ENCODE assay signal across 13 cellular contexts in genomic region chr1:1260843-1261560, GRCh38. TPM values are rescaled to one million over a fixed set of nuclear protein-coding genes. Genes with fewer than 3 reads are reported as not detected.
A peak's percentile ranks its signal among the peaks of the same experiment; 100 is the strongest.
DNase-seq lines count a peak whose midpoint lies in the region; ATAC-seq and TF ChIP-seq lines count a peak whose summit lies in the region.
"Had no signal": no experiment of that assay in that cellular context is flagged by ENCODE, and none has a peak within 500 bp of the region (broad histone marks: within the 10 kb centered on the region; RNA-seq: fewer than 3 reads in every experiment).

No MANE protein-coding gene starts in this region.

- H2BK15ac ChIP-seq in H9 (ENCODE audit: low read depth, low read length), result no peak overlapping the region

- no peak overlapping the region for H2AFZ ChIP-seq in H9 (ENCODE audit: low read length)
- H2AFZ ChIP-seq: PC-9 had no signal

- no peak overlapping the region for H3T11ph ChIP-seq in H9 (ENCODE audit: low read length)

- no peaks in the 10 kb centered on the region; the same call in 1 of the 2 replicates for H3K79me2 ChIP-seq in H9 (ENCODE audit: insufficient read depth, low read length)

- no peak overlapping the region for H3K4ac ChIP-seq in H9 (ENCODE audit: low read depth, low read length)

- H3K14ac ChIP-seq in H9 (ENCODE audit: insufficient read depth, low read length), result no peak overlapping the region

- H3K27ac Mint-ChIP-seq in CD4-positive, CD25-positive, alpha-beta regulatory T cell, result peak overlapping the region in 2 of 3 donors; percentile 69 to 92
- peak overlapping the region; percentile 68 to 90 (median 86); a peak in 4 of 7 replicates for H3K27ac Mint-ChIP-seq in H9
- peak overlapping the region; percentile 84 for H3K27ac Mint-ChIP-seq in activated T-helper 17 cell treated with anti-CD3 and anti-CD28 coated beads, Interleukin-2, amount 50 U/mL, for 72 hours
- H3K27ac Mint-ChIP-seq in immature natural killer cell, result peak overlapping the region in 4 of 6 donors; percentile 4 to 75 (median 72)

- H3K27me3 ChIP-seq in CD4-positive, CD25-positive, alpha-beta regulatory T cell (ENCODE audit: control insufficient read depth, insufficient read depth, low read length), result no peaks in the 10 kb centered on the region
- no peaks in the 10 kb centered on the region for H3K27me3 ChIP-seq in H9 (ENCODE audit: insufficient read depth, low read length)
- H3K27me3 ChIP-seq: ascending aorta, gastrocnemius medialis had no signal

- H2BK120ac ChIP-seq in H9 (ENCODE audit: low read depth, low read length, poor library complexity, severe bottlenecking), result no peak overlapping the region

- peaks cover 55% of the 10 kb centered on the region for H3K36me3 ChIP-seq in CD4-positive, CD25-positive, alpha-beta regulatory T cell (ENCODE audit: control insufficient read depth, insufficient read depth, low read length)

- H3K4me3 ChIP-seq in CD4-positive, CD25-positive, alpha-beta regulatory T cell (ENCODE audit: low read depth, low read length), result no peak overlapping the region
- H3K4me3 ChIP-seq: ascending aorta, gastrocnemius medialis, PC-9 had no signal

- no peak overlapping the region for H4K91ac ChIP-seq in H9 (ENCODE audit: insufficient read length, low read depth, low read length)

- no peak for ATAC-seq in CD4-positive, CD25-positive, alpha-beta regulatory T cell (ENCODE audit: low read depth in 2 of 2)
- ATAC-seq in activated T-helper 17 cell treated with anti-CD3 and anti-CD28 coated beads, Interleukin-2, amount 50 U/mL, for 72 hours (replicated peaks), result no peak
- ATAC-seq in HG02610 (IDR thresholded peaks at IDR 0.05; ENCODE audit: unreplicated experiment) (no peak), HG03280 (IDR thresholded peaks at IDR 0.05; ENCODE audit: unreplicated experiment) (no peak), GM21737 (IDR thresholded peaks at IDR 0.05; ENCODE audit: unreplicated experiment) (no peak)
- ATAC-seq: gastrocnemius medialis had no signal

- peaks cover 0 to 15% (median 4%) of the 10 kb centered on the region in 4 donors for H3K4me1 Mint-ChIP-seq in CD4-positive, CD25-positive, alpha-beta regulatory T cell
- H3K4me1 Mint-ChIP-seq in H9 (peaks cover 14 to 26% of the 10 kb centered on the region in 2 experiments), immature natural killer cell (peaks cover 16 to 18% of the 10 kb centered on the region in 2 donors)
- H3K4me1 Mint-ChIP-seq in activated T-helper 17 cell treated with anti-CD3 and anti-CD28 coated beads, Interleukin-2, amount 50 U/mL, for 72 hours, result peaks cover 12% of the 10 kb centered on the region

- no peak overlapping the region for H2BK20ac ChIP-seq in H9 (ENCODE audit: low read depth, low read length, poor library complexity, severe bottlenecking)

- H3K9me3 Mint-ChIP-seq in CD4-positive, CD25-positive, alpha-beta regulatory T cell, result no peaks in the 10 kb centered on the region
- H3K9me3 Mint-ChIP-seq in H9, result no peaks in the 10 kb centered on the region; a peak in 1 of 5 replicates
- H3K9me3 Mint-ChIP-seq in activated T-helper 17 cell treated with anti-CD3 and anti-CD28 coated beads, Interleukin-2, amount 50 U/mL, for 72 hours, result no peaks in the 10 kb centered on the region
- H3K9me3 Mint-ChIP-seq in immature natural killer cell, result no peaks in the 10 kb centered on the region

- H3K79me1 ChIP-seq in H9 (ENCODE audit: insufficient read depth, low read depth, low read length, poor library complexity, severe bottlenecking), result no peaks in the 10 kb centered on the region

- H3K4me3 Mint-ChIP-seq in CD4-positive, CD25-positive, alpha-beta regulatory T cell, result peak overlapping the region in 2 of 4 donors; percentile 56 to 58
- no peak overlapping the region for H3K4me3 Mint-ChIP-seq in H9
- H3K4me3 Mint-ChIP-seq in activated T-helper 17 cell treated with anti-CD3 and anti-CD28 coated beads, Interleukin-2, amount 50 U/mL, for 72 hours, result peak overlapping the region; percentile 33
- peak overlapping the region in 3 of 5 donors; percentile 30 to 61 (median 38) for H3K4me3 Mint-ChIP-seq in immature natural killer cell

- no peaks in the 10 kb centered on the region for H3K9me3 ChIP-seq in CD4-positive, CD25-positive, alpha-beta regulatory T cell (ENCODE audit: control insufficient read depth in 2 of 2, low read length in 2 of 2)
- no peaks in the 10 kb centered on the region for H3K9me3 ChIP-seq in H9 (ENCODE audit: control insufficient read depth, low read depth, low read length)
- H3K9me3 ChIP-seq: ascending aorta, gastrocnemius medialis had no signal

- no peaks in the 10 kb centered on the region for H3K27me3 Mint-ChIP-seq in CD4-positive, CD25-positive, alpha-beta regulatory T cell
- H3K27me3 Mint-ChIP-seq in H9 (ENCODE audit: low read depth), result peaks cover 3% of the 10 kb centered on the region; the same call in 1 of the 2 replicates
- no peaks in the 10 kb centered on the region for H3K27me3 Mint-ChIP-seq in activated T-helper 17 cell treated with anti-CD3 and anti-CD28 coated beads, Interleukin-2, amount 50 U/mL, for 72 hours
- H3K27me3 Mint-ChIP-seq in immature natural killer cell (ENCODE audit: low read depth in 3 of 3), result peaks cover 0 to 4% (median 2%) of the 10 kb centered on the region in 3 donors

- WGBS in H9 (ENCODE audit: extremely low coverage, insufficient read length, low lambda C conversion rate), result no CpG with 5 or more reads among the region's 16 CpGs

- H3K9ac ChIP-seq in H9 (ENCODE audit: extremely low read depth, insufficient read length, low read length), result no peak overlapping the region

- no peak overlapping the region for H2BK5ac ChIP-seq in H9 (ENCODE audit: insufficient read length, low read length)

- H4K5ac ChIP-seq in H9 (ENCODE audit: insufficient read length, low read depth, low read length), result no peak overlapping the region

- H3K27ac ChIP-seq in CD4-positive, CD25-positive, alpha-beta regulatory T cell (ENCODE audit: insufficient read depth, low read length, poor library complexity, severe bottlenecking), result peak overlapping the region; percentile 1
- no peak overlapping the region for H3K27ac ChIP-seq in H9 (ENCODE audit: insufficient read length, low read depth, low read length)
- H3K27ac ChIP-seq: ascending aorta, gastrocnemius medialis, PC-9 had no signal

- peak in 1 of 3 donors; percentile 24 for DNase-seq in CD4-positive, CD25-positive, alpha-beta regulatory T cell
- DNase-seq in H9, result no peak
- DNase-seq in immature natural killer cell, result no peak
- DNase-seq: COR-L47; effector CD8-positive, alpha-beta T cell; gastrocnemius medialis; kidney glomerular epithelial cell; PC-9 had no signal

- H3K23me2 ChIP-seq in H9 (ENCODE audit: insufficient read length, low read depth, low read length, poor library complexity, severe bottlenecking), result no peaks in the 10 kb centered on the region

- TF ChIP-seq CTCF in H9 (conservative IDR thresholded peaks at IDR 0.05), result no peak

- no peaks in the 10 kb centered on the region for H3K4me1 ChIP-seq in CD4-positive, CD25-positive, alpha-beta regulatory T cell (ENCODE audit: control insufficient read depth, insufficient read depth, low read length, poor library complexity, severe bottlenecking)
- H3K4me1 ChIP-seq in H9 (ENCODE audit: insufficient read depth, low read length), result no peaks in the 10 kb centered on the region
- H3K4me1 ChIP-seq: ascending aorta, gastrocnemius medialis had no signal

- H4K20me1 ChIP-seq in H9 (ENCODE audit: control insufficient read depth, insufficient read depth, insufficient read length), result no peaks in the 10 kb centered on the region

- H2AK5ac ChIP-seq in H9 (ENCODE audit: insufficient read length, low read length), result no peak overlapping the region

- no peak overlapping the region for H4K8ac ChIP-seq in H9 (replicated peaks; ENCODE audit: insufficient read length, low read depth, low read length)

- no peak overlapping the region for H3K23ac ChIP-seq in H9 (ENCODE audit: insufficient read length, low read depth, low read length)

- H2BK12ac ChIP-seq in H9 (ENCODE audit: insufficient read length, low read depth, low read length), result no peak overlapping the region

- H3K56ac ChIP-seq in H9 (ENCODE audit: insufficient read length, low read depth, low read length), result no peak overlapping the region

- H3K4me2 ChIP-seq in H9 (ENCODE audit: insufficient read depth, insufficient read length, low read length), result no peak overlapping the region
- H3K4me2 ChIP-seq: PC-9 had no signal

- peaks cover 9% of the 10 kb centered on the region for H3K36me3 Mint-ChIP-seq in CD4-positive, CD25-positive, alpha-beta regulatory T cell
- H3K36me3 Mint-ChIP-seq in H9 (ENCODE audit: insufficient read depth in 1 of 3, low read depth in 3 of 3) (peaks cover 41 to 84% (median 66%) of the 10 kb centered on the region in 3 experiments; a peak in 6 of 7 replicates), immature natural killer cell (peaks cover 0 to 19% (median 6%) of the 10 kb centered on the region in 3 donors)
- peaks cover 91% of the 10 kb centered on the region for H3K36me3 Mint-ChIP-seq in activated T-helper 17 cell treated with anti-CD3 and anti-CD28 coated beads, Interleukin-2, amount 50 U/mL, for 72 hours (ENCODE audit: low read depth)

- H3K18ac ChIP-seq in H9 (ENCODE audit: insufficient read length, low read depth, low read length), result no peak overlapping the region

RNA-seq across cellular contexts. Expression of gene UBE2J2, which starts 12.7 kb away (rescaled TPM):
- total RNA-seq in CD4-positive, CD25-positive, alpha-beta regulatory T cell, result 56.4 TPM
- polyA plus RNA-seq in CD4-positive, CD25-positive, alpha-beta regulatory T cell, result 10 to 100 TPM; 72.9 to 97.5 (median 85.4) TPM
- total RNA-seq in H9 (2021), result 83.4 and 84.0 TPM in 2 replicates
- total RNA-seq in activated T-helper 17 cell treated with anti-CD3 and anti-CD28 coated beads, Interleukin-2, amount 50 U/mL, for 72 hours, result 10 to 100 TPM; 68.7 to 78.0 TPM
- 100 to 1,000 TPM in 1 of 3 donors, 10 to 100 TPM in 2; 77.8 to 105 (median 83.9) TPM for polyA plus RNA-seq in immature natural killer cell

RNA-seq across cellular contexts. Expression of gene C1QTNF12, which starts 14.5 kb away (rescaled TPM):
- total RNA-seq in CD4-positive, CD25-positive, alpha-beta regulatory T cell, result 6.2 TPM
- under 1 TPM in 1 of 4 donors, not detected in 3; 0.39 TPM for polyA plus RNA-seq in CD4-positive, CD25-positive, alpha-beta regulatory T cell
- 4.4 and 4.7 TPM in 2 replicates for total RNA-seq in H9 (2021)
- total RNA-seq in activated T-helper 17 cell treated with anti-CD3 and anti-CD28 coated beads, Interleukin-2, amount 50 U/mL, for 72 hours, result 1 to 10 TPM; 1.8 to 7.5 TPM
- not detected for polyA plus RNA-seq in immature natural killer cell
- total RNA-seq: ascending aorta had no signal

RNA-seq across cellular contexts. Expression of gene SCNN1D, which starts 19.2 kb away (rescaled TPM):
- total RNA-seq in CD4-positive, CD25-positive, alpha-beta regulatory T cell, result 4.0 TPM
- not detected for polyA plus RNA-seq in CD4-positive, CD25-positive, alpha-beta regulatory T cell
- total RNA-seq in H9 (2021), result 4.0 and 5.8 TPM in 2 replicates
- total RNA-seq in activated T-helper 17 cell treated with anti-CD3 and anti-CD28 coated beads, Interleukin-2, amount 50 U/mL, for 72 hours, result 1 to 10 TPM; 4.7 to 9.8 TPM
- polyA plus RNA-seq in immature natural killer cell, result not detected

RNA-seq across cellular contexts. Expression of gene B3GALT6, which starts 29.0 kb away (rescaled TPM):
- total RNA-seq in CD4-positive, CD25-positive, alpha-beta regulatory T cell, result 10.0 TPM
- polyA plus RNA-seq in CD4-positive, CD25-positive, alpha-beta regulatory T cell, result 10 to 100 TPM in 1 of 4 donors, 1 to 10 TPM in 3; 4.0 to 11.5 (median 7.3) TPM
- total RNA-seq in H9 (2021), result 27.0 and 27.1 TPM in 2 replicates
- 10 to 100 TPM; 10.9 to 16.7 TPM for total RNA-seq in activated T-helper 17 cell treated with anti-CD3 and anti-CD28 coated beads, Interleukin-2, amount 50 U/mL, for 72 hours
- 10 to 100 TPM in 1 of 3 donors, 1 to 10 TPM in 2; 5.3 to 13.9 (median 9.9) TPM for polyA plus RNA-seq in immature natural killer cell

RNA-seq across cellular contexts. Expression of gene SDF4, which starts 29.2 kb away (rescaled TPM):
- total RNA-seq in CD4-positive, CD25-positive, alpha-beta regulatory T cell, result 165 TPM
- 100 to 1,000 TPM in 2 of 4 donors, 10 to 100 TPM in 2; 70.3 to 113 (median 91.6) TPM for polyA plus RNA-seq in CD4-positive, CD25-positive, alpha-beta regulatory T cell
- 82.0 and 84.7 TPM in 2 replicates for total RNA-seq in H9 (2021)
- total RNA-seq in activated T-helper 17 cell treated with anti-CD3 and anti-CD28 coated beads, Interleukin-2, amount 50 U/mL, for 72 hours, result 100 to 1,000 TPM; 169 to 773 TPM
- 100 to 1,000 TPM; 157 to 240 (median 194) TPM for polyA plus RNA-seq in immature natural killer cell

Comparison
In these comparisons a context has a peak if more than half of its experiments do, and no peak if none do; other contexts are left out.
1. H3K4me3 Mint-ChIP-seq: peak in activated T-helper 17 cell treated with anti-CD3 and anti-CD28 coated beads, Interleukin-2, amount 50 U/mL, for 72 hours (single experiment) and immature natural killer cell (3 of 5); none in H9 (0 of 2).
2. Peak in every context shown above with its lines, with median percentiles within 50 percentile points of each other: H3K27ac Mint-ChIP-seq.